ENCODE assay signal across 8 cellular contexts in the genomic region with DNA sequence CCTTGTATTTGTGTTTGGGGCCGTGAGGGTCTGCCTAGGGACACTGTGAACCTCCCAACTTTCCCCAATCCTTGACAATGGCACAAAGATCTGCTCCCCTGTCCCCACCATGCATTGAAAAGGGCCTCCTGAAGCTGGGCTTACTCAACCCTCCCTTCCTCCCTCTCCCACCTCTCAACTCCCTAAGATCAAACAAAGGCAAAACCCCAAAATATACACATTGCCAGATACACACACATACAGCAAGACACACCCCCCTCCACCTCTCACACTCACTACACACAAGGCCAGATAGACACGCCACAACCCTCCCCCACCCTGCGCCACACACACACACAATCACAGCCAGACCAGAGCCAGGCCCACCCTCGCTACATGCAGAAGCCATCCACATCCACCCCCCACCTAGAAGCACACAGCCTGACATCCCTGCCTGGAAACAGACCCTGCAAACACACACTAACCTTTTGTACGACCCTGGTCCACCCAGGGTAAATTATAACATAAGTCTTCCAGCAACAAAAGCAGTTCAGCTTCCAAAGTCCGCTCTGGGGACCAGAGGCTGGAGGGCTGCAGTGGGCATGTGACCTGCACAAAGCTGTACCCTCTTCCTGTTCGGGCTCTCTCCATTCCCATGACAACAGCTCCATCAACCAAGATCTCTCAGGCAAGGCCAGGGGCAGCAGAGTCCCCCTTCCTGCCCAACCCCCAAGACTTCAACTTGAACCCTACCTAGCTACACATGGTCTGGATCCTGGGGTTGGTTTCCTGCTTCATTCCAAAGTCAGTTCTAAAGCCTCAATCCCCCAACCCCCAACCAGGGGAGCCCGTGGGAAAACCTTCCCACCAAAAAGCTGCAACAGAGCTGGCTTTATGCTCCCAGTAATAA. TPM values are rescaled to one million over a fixed set of nuclear protein-coding genes. Genes with fewer than 3 reads are reported as not detected.
DNase-seq lines count a peak whose midpoint lies in the region; ATAC-seq and TF ChIP-seq lines count a peak whose summit lies in the region.

No MANE protein-coding gene starts in this region.

- no peaks in the 10 kb centered on the region for H3K36me3 ChIP-seq in gastroesophageal sphincter

- no peaks in the 10 kb centered on the region for H3K9me3 ChIP-seq in gastroesophageal sphincter

- H3K27ac ChIP-seq in gastroesophageal sphincter (peak overlapping the region in 3 of 4 donors; percentile 84 to 95 (median 91)), skin epidermis (peak overlapping the region in 11 of 21 experiments; percentile 71 to 90 (median 83))

- no peaks in the 10 kb centered on the region for H3K9me3 Mint-ChIP-seq in T-cell

- H3K27me3 Mint-ChIP-seq in T-cell, result peaks cover 20 to 63% of the 10 kb centered on the region in 2 donors

- peaks cover 33 to 37% (median 36%) of the 10 kb centered on the region in 3 donors for H3K4me1 Mint-ChIP-seq in T-cell

- WGBS in gastroesophageal sphincter (ENCODE audit: low coverage in 1 of 2), 2 donors, result 37 to 39% methylated on average over 3 of the region's 8 CpGs

- DNase-seq in DMS53 (lab: John Stamatoyannopoulos, UW), result peak; percentile 29
- DNase-seq in DMS53 treated with DMSO at 0.1 percent for 48 hours (lab: John Stamatoyannopoulos, UW; ENCODE audit: unreplicated experiment), result no peak
- DNase-seq in T-cell, result no peak
- DNase-seq in NCI-H774 (lab: John Stamatoyannopoulos, UW), result no peak

- H3K4me3 ChIP-seq in gastroesophageal sphincter, result peak overlapping the region in 1 of 2 donors; percentile 92
- H3K4me3 ChIP-seq in skin epidermis, result peak overlapping the region in 5 of 7 experiments; percentile 43 to 72 (median 68)

- H3K4me3 Mint-ChIP-seq in T-cell, result peak overlapping the region; percentile 28 to 70 (median 56)

- TF ChIP-seq CTCF in gastroesophageal sphincter (IDR thresholded peaks at IDR 0.05), result no peak

- POLR2A ChIA-PET in T-cell (lab: Charles Lee), result no interaction called here

- H3K4me1 ChIP-seq in gastroesophageal sphincter, result peaks cover 0 to 91% (median 37%) of the 10 kb centered on the region in 3 donors

- no peak for TF ChIP-seq POLR2A in gastroesophageal sphincter (IDR thresholded peaks at IDR 0.05)

- H3K27ac Mint-ChIP-seq in T-cell, result peak overlapping the region in 1 of 2 donors; percentile 25

- H3K36me3 Mint-ChIP-seq in T-cell, result no peaks in the 10 kb centered on the region

- H3K27me3 ChIP-seq in gastroesophageal sphincter, result no peaks in the 10 kb centered on the region

- ATAC-seq in T-cell (replicated peaks in 1 of 4) (no peak), gastroesophageal sphincter (no peak), GM19397 (IDR thresholded peaks at IDR 0.05; ENCODE audit: unreplicated experiment) (no peak), HG03039 (IDR thresholded peaks at IDR 0.05; ENCODE audit: unreplicated experiment) (no peak)

- CTCF ChIA-PET in T-cell (lab: Charles Lee), result interaction anchor here in 1 of 2 donors (1.1 kb wide), 1 partner anchor 15 kb away, joined by 3 read pairs; no protein-coding TSS in a partner anchor

- no peak for TF ChIP-seq EP300 in gastroesophageal sphincter (IDR thresholded peaks at IDR 0.05)

RNA-seq across cellular contexts. Expression of a gene that starts 1.9 kb away (rescaled TPM):
- under 1 TPM in 3 of 5 donors, not detected in 2; 0.28 to 0.69 (median 0.53) TPM for total RNA-seq in T-cell
- total RNA-seq in gastroesophageal sphincter, result 10 to 100 TPM in 1 of 4 donors, 1 to 10 TPM in 3; 6.4 to 13.0 (median 9.7) TPM

RNA-seq across cellular contexts. Expression of a gene that starts 6.3 kb away (rescaled TPM):
- 100 to 1,000 TPM in 3 of 5 donors, 10 to 100 TPM in 2; 81.2 to 116 (median 104) TPM for total RNA-seq in T-cell
- total RNA-seq in gastroesophageal sphincter, result 100 to 1,000 TPM; 107 to 123 (median 117) TPM

RNA-seq across cellular contexts. Expression of a gene that starts 16.1 kb away (rescaled TPM):
- 10 to 100 TPM; 10.7 to 21.5 (median 17.7) TPM for total RNA-seq in T-cell
- 10 to 100 TPM in 2 of 4 donors, 1 to 10 TPM in 2; 8.5 to 14.9 (median 11.1) TPM for total RNA-seq in gastroesophageal sphincter

RNA-seq across cellular contexts. Expression of a gene that starts 41.2 kb away (rescaled TPM):
- total RNA-seq in T-cell (100 to 1,000 TPM; 412 to 506 (median 480) TPM), gastroesophageal sphincter (100 to 1,000 TPM in 1 of 4 donors, 10 to 100 TPM in 3; 55.6 to 101 (median 77.9) TPM)

RNA-seq across cellular contexts. Expression of a gene that starts 53.1 kb away (rescaled TPM):
- total RNA-seq in T-cell (10 to 100 TPM; 36.4 to 60.3 (median 52.6) TPM), gastroesophageal sphincter (10 to 100 TPM; 43.9 to 80.3 (median 62.1) TPM)

Comparison
In these comparisons a context has a peak if more than half of its experiments do, and no peak if none do; other contexts are left out.
1. RNA of a gene that starts 1.9 kb away (total RNA-seq): 6.4 to 13.0 TPM in gastroesophageal sphincter; 0.28 to 0.69 TPM in T-cell; every median in the first group is over 4 times any median in the second.